In the genomic region with DNA sequence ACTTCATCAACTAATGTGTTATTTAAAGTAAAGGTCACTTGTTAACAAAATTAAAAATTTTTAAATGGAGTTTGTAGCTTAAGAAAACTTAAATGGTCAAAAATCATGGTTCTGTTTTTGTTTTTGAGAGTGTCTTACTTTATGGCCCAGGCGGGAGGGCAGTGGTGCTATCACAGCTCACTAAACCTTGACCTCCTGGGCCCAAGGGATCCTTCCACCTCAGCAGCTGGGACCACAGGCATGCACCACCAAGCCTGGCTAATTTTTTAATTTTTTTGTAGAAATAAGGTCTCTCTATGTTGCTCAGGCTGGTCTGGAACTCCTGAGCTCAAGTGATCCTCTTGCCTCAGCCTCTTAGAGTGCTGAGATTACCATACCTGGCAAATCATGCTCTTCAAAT, we compare ENCODE assay signal across 18 cellular contexts.
DNase-seq lines count a peak whose midpoint lies in the region; ATAC-seq and TF ChIP-seq lines count a peak whose summit lies in the region.
"Had no signal": no experiment of that assay in that cellular context is flagged by ENCODE, and none has a peak within 500 bp of the region (broad histone marks: within the 10 kb centered on the region; RNA-seq: fewer than 3 reads in every experiment).

No MANE protein-coding gene starts in this region.

- H3K23ac ChIP-seq in trophoblast cell (ENCODE audit: low read length), result no peak overlapping the region

- intact Hi-C loops in left cardiac atrium (cut with DNase I) (no loop called here), left ventricle myocardium superior (cut with micrococcal nuclease) (loop anchor here (10.0 kb wide), 1 partner anchor 110 kb away; no protein-coding TSS in a partner anchor), vagina (cut with DNase I) (no loop called here)

- no peak for TF ChIP-seq POLR2A in vagina (IDR thresholded peaks at IDR 0.05)

- peaks cover 52% of the 10 kb centered on the region for H3K4me1 ChIP-seq in cardiac muscle cell (ENCODE audit: low read depth)
- H3K4me1 ChIP-seq in trophoblast cell (ENCODE audit: control insufficient read depth in 1 of 2, insufficient read depth in 2 of 2, low read length in 2 of 2), result peaks cover 5% of the 10 kb centered on the region in 2 experiments
- peaks cover 10% of the 10 kb centered on the region for H3K4me1 ChIP-seq in vagina

- H2BK5ac ChIP-seq in trophoblast cell (ENCODE audit: low read depth, low read length, poor library complexity), result peak overlapping the region; percentile 21

- no peak overlapping the region for H3K4me2 ChIP-seq in trophoblast cell (ENCODE audit: low read length)

- H4K8ac ChIP-seq in trophoblast cell (ENCODE audit: low read depth, low read length), result peak overlapping the region; percentile 38

- no peak overlapping the region for H2AK5ac ChIP-seq in trophoblast cell (ENCODE audit: low read length)

- H3K36me3 ChIP-seq in cardiac muscle cell (no peaks in the 10 kb centered on the region), trophoblast cell (ENCODE audit: control insufficient read depth in 1 of 2, insufficient read depth in 2 of 2, low read length in 2 of 2) (no peaks in the 10 kb centered on the region), vagina (no peaks in the 10 kb centered on the region)

- ATAC-seq in left cardiac atrium (no peak), left ventricle myocardium superior (peak; percentile 13), HG02973 (IDR thresholded peaks at IDR 0.05; ENCODE audit: unreplicated experiment) (no peak)

- H3K9me3 ChIP-seq in cardiac muscle cell (ENCODE audit: low read depth) (no peaks in the 10 kb centered on the region), trophoblast cell (ENCODE audit: insufficient read depth, low read depth, low read length) (no peaks in the 10 kb centered on the region), vagina (no peaks in the 10 kb centered on the region)

- TF ChIP-seq CTCF in cardiac muscle cell (IDR thresholded peaks at IDR 0.05; ENCODE audit: low read depth, low read length) (no peak), vagina (IDR thresholded peaks at IDR 0.05) (no peak)

- no peaks in the 10 kb centered on the region for H3K27me3 ChIP-seq in cardiac muscle cell
- H3K27me3 ChIP-seq in trophoblast cell (ENCODE audit: insufficient read depth, low read length), result no peaks in the 10 kb centered on the region
- no peaks in the 10 kb centered on the region for H3K27me3 ChIP-seq in vagina

- no peak overlapping the region for H4K91ac ChIP-seq in trophoblast cell (ENCODE audit: low read depth, low read length)

- WGBS in trophoblast cell (ENCODE audit: extremely low coverage, insufficient coverage, insufficient read length), result no CpG with 5 or more reads among the region's 1 CpG

- H2BK120ac ChIP-seq in trophoblast cell (ENCODE audit: insufficient read depth, low read length, poor library complexity), result peak overlapping the region; percentile 22

- DNase-seq in cardiac muscle cell (ENCODE audit: low read depth in 1 of 2, low spot score in 1 of 2) (no peak), left cardiac atrium (no peak), left ventricle myocardium superior (no peak), trophoblast cell (no peak), dermis blood vessel endothelial cell (no peak), NCI-H2107 treated with DMSO at 0.1 percent for 48 hours (lab: John Stamatoyannopoulos, UW; ENCODE audit: unreplicated experiment) (no peak), vagina (ENCODE audit: extremely low spot score in 2 of 2) (no peak)
- DNase-seq: 8988T, C1 segment of cervical spinal cord, DMS153, EL, H9, NCI-H1048, NCI-H2081 treated with DMSO at 0.1 percent for 48 hours, NCI-H226, NCI-H526 treated with DMSO at 0.1 percent for 48 hours, OCI-M1 had no signal

- peak overlapping the region; percentile 89 for H2BK12ac ChIP-seq in trophoblast cell (ENCODE audit: low read length)

- no peak overlapping the region for H3K9ac ChIP-seq in trophoblast cell (ENCODE audit: low read length)

- peak overlapping the region; percentile 66 for H3K14ac ChIP-seq in trophoblast cell (ENCODE audit: low read length)

- peak overlapping the region; percentile 65 for H3K18ac ChIP-seq in trophoblast cell (ENCODE audit: low read length)

- H3K79me1 ChIP-seq in trophoblast cell (ENCODE audit: low read length), result peaks cover 5% of the 10 kb centered on the region

- no peaks in the 10 kb centered on the region for H3K79me2 ChIP-seq in trophoblast cell (ENCODE audit: control insufficient read depth, insufficient read depth, low read length, poor library complexity)

- peak overlapping the region; percentile 97 for H3K27ac ChIP-seq in cardiac muscle cell
- no peak overlapping the region for H3K27ac ChIP-seq in trophoblast cell (ENCODE audit: low read depth, low read length)
- no peak overlapping the region for H3K27ac ChIP-seq in vagina

- no peak overlapping the region for H2AFZ ChIP-seq in trophoblast cell (ENCODE audit: insufficient read depth, low read length, poor library complexity)

- H4K12ac ChIP-seq in trophoblast cell (ENCODE audit: low read depth, low read length), result no peak overlapping the region

- H3K4me3 ChIP-seq in cardiac muscle cell, result peak overlapping the region; percentile 8
- no peak overlapping the region for H3K4me3 ChIP-seq in trophoblast cell (ENCODE audit: low read depth, low read length)
- H3K4me3 ChIP-seq in vagina, result no peak overlapping the region

- peak overlapping the region; percentile 75 for H3K4ac ChIP-seq in trophoblast cell (ENCODE audit: low read depth, low read length)
